In genomic region chr2:20051518-20052228, GRCh38 we compare ENCODE assay signal across 8 cellular contexts. TPM values are rescaled to one million over a fixed set of nuclear protein-coding genes. Genes with fewer than 3 reads are reported as not detected.
A peak's percentile ranks its signal among the peaks of the same experiment; 100 is the strongest.
DNase-seq lines count a peak whose midpoint lies in the region; ATAC-seq, FAIRE-seq and TF ChIP-seq lines count a peak whose summit lies in the region.

Gene LAPTM4A (minus strand): TSS chr2:20051628. CDS start chr2:20051520, 108 bp downstream.

- intact Hi-C loops in sigmoid colon (cut with DNase I) = loop anchor here (5.0 kb wide), 2 partner anchors 149 to 694 kb away; partner anchors contain the start of genes OSR1 and TTC32

- H3K4me1 Mint-ChIP-seq in brain = peaks cover 22% of the 10 kb centered on the region

- H3K36me3 ChIP-seq in sigmoid colon = no peaks in the 10 kb centered on the region

- no peak for FAIRE-seq in A549 (lab: Jason Lieb, UNC)
- peak; percentile 96 for FAIRE-seq in TTC549 (lab: Jason Lieb, UNC)

- TF ChIP-seq CTCF in A549 (IDR thresholded peaks at IDR 0.05) (no peak), brain (conservative IDR thresholded peaks at IDR 0.05) (peak in 1 of 2 experiments; percentile 10), sigmoid colon (IDR thresholded peaks at IDR 0.05) (peak in 1 of 4 experiments; percentile 44)

- H3K27me3 Mint-ChIP-seq in brain = peaks cover 13% of the 10 kb centered on the region

- peak within 1 kb of the TSS; percentile 89 for H3K4me2 ChIP-seq in A549

- POLR2A ChIA-PET in A549 (lab: Yijun Ruan, JAX) = interaction anchor here (0.6 to 4.2 kb wide), 28 partner anchors 9 to 396 kb away, joined by 3 to 48 read pairs (median 5); partner anchors contain the start of genes MATN3, RHOB, SDC1 and WDR35

- CTCF ChIA-PET in A549 (lab: Yijun Ruan, JAX) = interaction anchor here (0.6 to 1.9 kb wide), 16 partner anchors 8 to 275 kb away, joined by 3 to 8 read pairs (median 4); partner anchors contain the start of gene SDC1

- no peak for TF ChIP-seq EP300 in A549 (IDR thresholded peaks at IDR 0.05)
- TF ChIP-seq EP300 in sigmoid colon (IDR thresholded peaks at IDR 0.05) = peak in 1 of 4 donors; percentile 61

- peak within 1 kb of the TSS; percentile 92 to 96 for H3K27ac ChIP-seq in A549
- H3K27ac ChIP-seq in sigmoid colon = peak within 1 kb of the TSS; percentile 95 to 99 (median 98)

- peak within 1 kb of the TSS; percentile 63 for H3K4me3 ChIP-seq in A549
- peak within 1 kb of the TSS; percentile 55 to 91 (median 82) for H3K4me3 ChIP-seq in sigmoid colon

- no peak within 1 kb of the TSS for H3K4me3 Mint-ChIP-seq in brain

- TF ChIP-seq RAD21 in A549 (conservative IDR thresholded peaks at IDR 0.05 in 1 of 2, IDR thresholded peaks at IDR 0.05 in 1 of 2) = no peak

- ATAC-seq in A549 (peak; percentile 95 to 97), GM18858 (IDR thresholded peaks at IDR 0.05; ENCODE audit: unreplicated experiment) (peak; percentile 86), HG03066 (IDR thresholded peaks at IDR 0.05; ENCODE audit: low read depth, unreplicated experiment) (peak; percentile 93)

- H3K27ac Mint-ChIP-seq in brain = no peak within 1 kb of the TSS

- TF ChIP-seq POLR2A in A549 (IDR thresholded peaks at IDR 0.05; ENCODE audit: low read length) = peak; percentile 67
- TF ChIP-seq POLR2A in sigmoid colon (IDR thresholded peaks at IDR 0.05) = peak; percentile 91 to 98

- H3K9me3 ChIP-seq in A549 = no peaks in the 10 kb centered on the region
- no peaks in the 10 kb centered on the region for H3K9me3 ChIP-seq in sigmoid colon

- no peaks in the 10 kb centered on the region for H3K9me3 Mint-ChIP-seq in brain

- under 1% methylated on average over 46 of the region's 47 CpGs for WGBS in A549 (ENCODE audit: missing lambda C conversion rate)
- WGBS in sigmoid colon, 2 donors = 0 to 1% methylated on average over 47 of the region's 47 CpGs

- H3K36me3 Mint-ChIP-seq in brain = peaks cover 9% of the 10 kb centered on the region

- H3K4me1 ChIP-seq in A549 = peaks cover 31% of the 10 kb centered on the region
- peaks cover 0 to 37% (median 26%) of the 10 kb centered on the region in 4 donors for H3K4me1 ChIP-seq in sigmoid colon

- DNase-seq in A549 (ENCODE audit: low read depth in 1 of 2, low spot score in 1 of 2) (peak; percentile 99 to 100), NCI-H2107 treated with DMSO at 0.1 percent for 48 hours (lab: John Stamatoyannopoulos, UW; ENCODE audit: unreplicated experiment) (peak; percentile 94), iPS DF 19.7 (ENCODE audit: low read depth, low spot score) (peak; percentile 99), sigmoid colon (peak; percentile 100)

- H3K27me3 ChIP-seq in sigmoid colon = no peaks in the 10 kb centered on the region

TF ChIP-seq in A549, 52 proteins besides CTCF, POLR2A, EP300 and RAD21:
- TF ChIP-seq MYC (IDR thresholded peaks at IDR 0.05; ENCODE audit: borderline replicate concordance, low read length) = peak; percentile 68
- TF ChIP-seq CBX8 (IDR thresholded peaks at IDR 0.05) = no peak
- TF ChIP-seq ATOH8 (CRISPR knock-in tag; IDR thresholded peaks at IDR 0.05; ENCODE audit: low read depth) = no peak
- TF ChIP-seq HOXA7 (CRISPR knock-in tag; IDR thresholded peaks at IDR 0.05) = no peak
- TF ChIP-seq USF2 (IDR thresholded peaks at IDR 0.05) = peak; percentile 79
- peak; percentile 88; the same call in 1 of the 3 replicates for TF ChIP-seq BCL3 (IDR thresholded peaks at IDR 0.05)
- no peak for TF ChIP-seq HDAC2 (IDR thresholded peaks at IDR 0.05)
- TF ChIP-seq KDM5A (IDR thresholded peaks at IDR 0.05) = no peak
- peak; percentile 97 for TF ChIP-seq PHF8 (IDR thresholded peaks at IDR 0.05; ENCODE audit: borderline replicate concordance, low read depth)
- TF ChIP-seq E2F6 (IDR thresholded peaks at IDR 0.05; ENCODE audit: borderline replicate concordance, low read depth) = peak; percentile 78
- TF ChIP-seq JUN (IDR thresholded peaks at IDR 0.05) = peak in 1 of 2 experiments; percentile 90; a peak in 4 of 5 replicates
- TF ChIP-seq CEBPB (IDR thresholded peaks at IDR 0.05) = no peak; a peak in 1 of 4 replicates
- TF ChIP-seq TFCP2L1 (CRISPR knock-in tag; IDR thresholded peaks at IDR 0.05) = no peak
- no peak for TF ChIP-seq RNF2 (IDR thresholded peaks at IDR 0.05; ENCODE audit: borderline replicate concordance, low read depth)
- peak; percentile 95 for TF ChIP-seq PBX3 (IDR thresholded peaks at IDR 0.05)
- TF ChIP-seq HMGXB4 (CRISPR knock-in tag; IDR thresholded peaks at IDR 0.05; ENCODE audit: borderline replicate concordance) = no peak
- TF ChIP-seq BHLHE40 (IDR thresholded peaks at IDR 0.05; ENCODE audit: low read depth, low read length) = peak; percentile 63
- peak; percentile 75 for TF ChIP-seq MAX (IDR thresholded peaks at IDR 0.05)
- no peak for TF ChIP-seq FOSL2 (IDR thresholded peaks at IDR 0.05)
- TF ChIP-seq FOSL2 (CRISPR knock-in tag; IDR thresholded peaks at IDR 0.05) = 0 out of 2 replicates have a peak, but pooled peaks have one; percentile 4
- peak; percentile 5; the same call in 1 of the 3 replicates for TF ChIP-seq SMC3 (IDR thresholded peaks at IDR 0.05)
- TF ChIP-seq HOXB13 (CRISPR knock-in tag; IDR thresholded peaks at IDR 0.05; ENCODE audit: low read depth) = no peak

RNA-seq across cellular contexts. Expression of gene LAPTM4A, which starts in this region (rescaled TPM):
- polyA plus RNA-seq in A549 (2011; rRNA removed) = 509 and 655 TPM in 2 replicates
- 170 and 174 TPM in 2 replicates for polyA plus RNA-seq in A549 (2012; cell fraction: cytosol; rRNA removed)
- 95.3 and 126 TPM in 2 replicates for polyA plus RNA-seq in A549 (2012; cell fraction: nucleus; rRNA removed)
- polyA plus RNA-seq in A549 (2017; fragmentation: RNase III; extraction: RNeasy Plus Mini Kit Qiagen cat#74134 plus additional on column Dnase treatment) = 225 to 284 TPM (median 275 TPM) in 3 replicates
- 110 and 132 TPM in 2 replicates for polyA minus RNA-seq in A549 (2011; rRNA and poly(A)+ RNA removed)
- 256 TPM for polyA plus RNA-seq in brain (ENCODE audit: insufficient read depth, low read depth, low replicate concordance)
- total RNA-seq in sigmoid colon = 100 to 1,000 TPM; 181 to 246 (median 227) TPM
- polyA plus RNA-seq in sigmoid colon = 100 to 1,000 TPM in 1 of 3 donors, 10 to 100 TPM in 2; 59.2 to 192 (median 62.5) TPM

Comparison
In these comparisons a context has a peak if more than half of its experiments do, and no peak if none do; other contexts are left out.
1. Peak in every context shown above with its lines: DNase-seq, ATAC-seq, H3K4me3 ChIP-seq and H3K27ac ChIP-seq.